9 cellular contexts compared by ENCODE assay signal in genomic region chr13:33639640-33640080, GRCh38.
DNase-seq lines count a peak whose midpoint lies in the region; ATAC-seq, FAIRE-seq and TF ChIP-seq lines count a peak whose summit lies in the region.
"Had no signal": no experiment of that assay in that cellular context is flagged by ENCODE, and none has a peak within 500 bp of the region (broad histone marks: within the 10 kb centered on the region; RNA-seq: fewer than 3 reads in every experiment).

No MANE protein-coding gene starts in this region.

- no peak for FAIRE-seq in bronchial epithelial cell (lab: Jason Lieb, UNC)

- intact Hi-C loops in left ventricle myocardium inferior (cut with micrococcal nuclease), result no loop called here
- intact Hi-C loops in Right ventricle myocardium superior (cut with DNase I), result no loop called here
- intact Hi-C loops in upper lobe of right lung (cut with DNase I), result no loop called here

- DNase-seq in left ventricle myocardium inferior (no peak), Right ventricle myocardium superior (no peak), bronchial epithelial cell (ENCODE audit: low read depth) (peak; percentile 72), upper lobe of right lung (no peak), GM10266 (ENCODE audit: extremely low spot score) (no peak), NCI-H2227 (lab: John Stamatoyannopoulos, UW; ENCODE audit: unreplicated experiment) (no peak), islet precursor cell (no peak)

- H3K4me1 ChIP-seq in left ventricle myocardium inferior (peaks cover 77% of the 10 kb centered on the region), upper lobe of right lung (peaks cover 28% of the 10 kb centered on the region)

- no peak for TF ChIP-seq CTCF in left ventricle myocardium inferior (IDR thresholded peaks at IDR 0.05; ENCODE audit: borderline replicate concordance)
- no peak for TF ChIP-seq CTCF in bronchial epithelial cell (IDR thresholded peaks at IDR 0.05; ENCODE audit: insufficient read depth, low read length, severe bottlenecking)
- TF ChIP-seq CTCF in upper lobe of right lung (IDR thresholded peaks at IDR 0.05), result no peak
- no peak for TF ChIP-seq CTCF in GM10266 (IDR thresholded peaks at IDR 0.05; ENCODE audit: control insufficient read depth, insufficient read depth, low read depth, missing control alignments)

- H3K9me3 ChIP-seq in left ventricle myocardium inferior (replicated peaks) (no peaks in the 10 kb centered on the region), upper lobe of right lung (no peaks in the 10 kb centered on the region)
- H3K9me3 ChIP-seq: BLaER1 treated with 17β-estradiol and CSF1 and Interleukin-3, amounts not matched to agents 10 nM and 100 nM had no signal

- no peak overlapping the region for H3K4me3 ChIP-seq in left ventricle myocardium inferior
- H3K4me3 ChIP-seq in bronchial epithelial cell (ENCODE audit: low read depth, low read length), result no peak overlapping the region
- no peak overlapping the region for H3K4me3 ChIP-seq in upper lobe of right lung
- H3K4me3 ChIP-seq: BLaER1 treated with 17β-estradiol and CSF1 and Interleukin-3, amounts not matched to agents 10 nM and 100 nM had no signal

- H3K27ac ChIP-seq in left ventricle myocardium inferior (replicated peaks) (peak overlapping the region; percentile 62), upper lobe of right lung (peak overlapping the region; percentile 32)
- H3K27ac ChIP-seq: BLaER1 treated with 17β-estradiol and CSF1 and Interleukin-3, amounts not matched to agents 10 nM and 100 nM had no signal

- no peaks in the 10 kb centered on the region for H3K27me3 ChIP-seq in left ventricle myocardium inferior (ENCODE audit: low read depth)
- H3K27me3 ChIP-seq in bronchial epithelial cell (ENCODE audit: control insufficient read depth, insufficient read depth, low read length), result no peaks in the 10 kb centered on the region
- no peaks in the 10 kb centered on the region for H3K27me3 ChIP-seq in upper lobe of right lung
- H3K27me3 ChIP-seq: BLaER1 treated with 17β-estradiol and CSF1 and Interleukin-3, amounts not matched to agents 10 nM and 100 nM had no signal

- no peaks in the 10 kb centered on the region for H3K36me3 ChIP-seq in left ventricle myocardium inferior
- no peaks in the 10 kb centered on the region for H3K36me3 ChIP-seq in bronchial epithelial cell (ENCODE audit: control insufficient read depth, insufficient read depth, low read length)
- no peaks in the 10 kb centered on the region for H3K36me3 ChIP-seq in upper lobe of right lung
- H3K36me3 ChIP-seq: BLaER1 treated with 17β-estradiol and CSF1 and Interleukin-3, amounts not matched to agents 10 nM and 100 nM had no signal

- ATAC-seq in Right ventricle myocardium superior (ENCODE audit: poor library complexity), result no peak
- peak; percentile 62 for ATAC-seq in HG03521 (IDR thresholded peaks at IDR 0.05; ENCODE audit: unreplicated experiment)
- ATAC-seq in upper lobe of right lung, result no peak
